8 cellular contexts compared by ENCODE assay signal in genomic region chr6:16511048-16511660, GRCh38.
DNase-seq lines count a peak whose midpoint lies in the region; ATAC-seq and TF ChIP-seq lines count a peak whose summit lies in the region.

No MANE protein-coding gene starts in this region.

- intact Hi-C loops in activated T-helper 1 cell treated with anti-CD3 and anti-CD28 coated beads, Interleukin-12 subunit alpha, Interleukin-12 subunit beta, Interleukin-2, Interleukin-4 antibody, amounts not matched to agents 30 ng/mL and 10 ng/mL and 1 ng/mL, durations not matched to agents 14 hours and 24 hours and 36 hours (cut with micrococcal nuclease): loop anchor here (1.0 to 10.0 kb wide), 6 partner anchors 69 to 444 kb away; no protein-coding TSS in a partner anchor
- intact Hi-C loops in gastrocnemius medialis (cut with DNase I; ENCODE audit: low total_unique reads): loop anchor here (1.0 to 10.0 kb wide), 4 partner anchors 136 to 454 kb away; no protein-coding TSS in a partner anchor

- no peak overlapping the region for H3K4me3 Mint-ChIP-seq in activated T-helper 1 cell treated with anti-CD3 and anti-CD28 coated beads, Interleukin-12 subunit alpha, Interleukin-12 subunit beta, Interleukin-2, Interleukin-4 antibody, amounts not matched to agents 30 ng/mL and 10 ng/mL and 1 ng/mL, durations not matched to agents 14 hours and 24 hours and 36 hours
- no peak overlapping the region for H3K4me3 Mint-ChIP-seq in glutamatergic neuron (ENCODE audit: unreplicated experiment)

- ATAC-seq in gastrocnemius medialis (peak; percentile 66 to 71), GM18505 (IDR thresholded peaks at IDR 0.05; ENCODE audit: unreplicated experiment) (no peak)

- no peaks in the 10 kb centered on the region for H3K27me3 Mint-ChIP-seq in activated T-helper 1 cell treated with anti-CD3 and anti-CD28 coated beads, Interleukin-12 subunit alpha, Interleukin-12 subunit beta, Interleukin-2, Interleukin-4 antibody, amounts not matched to agents 30 ng/mL and 10 ng/mL and 1 ng/mL, durations not matched to agents 14 hours and 24 hours and 36 hours (ENCODE audit: insufficient read depth)
- no peaks in the 10 kb centered on the region for H3K27me3 Mint-ChIP-seq in glutamatergic neuron (ENCODE audit: unreplicated experiment)

- H3K36me3 Mint-ChIP-seq in activated T-helper 1 cell treated with anti-CD3 and anti-CD28 coated beads, Interleukin-12 subunit alpha, Interleukin-12 subunit beta, Interleukin-2, Interleukin-4 antibody, amounts not matched to agents 30 ng/mL and 10 ng/mL and 1 ng/mL, durations not matched to agents 14 hours and 24 hours and 36 hours (ENCODE audit: low read depth): peaks cover 43% of the 10 kb centered on the region
- H3K36me3 Mint-ChIP-seq in glutamatergic neuron (ENCODE audit: unreplicated experiment): no peaks in the 10 kb centered on the region

- H3K9me3 ChIP-seq in gastrocnemius medialis: no peaks in the 10 kb centered on the region

- no peak overlapping the region for H3K4me3 ChIP-seq in gastrocnemius medialis

- no peaks in the 10 kb centered on the region for H3K27me3 ChIP-seq in gastrocnemius medialis

- peaks cover 43 to 50% of the 10 kb centered on the region in 2 donors for H3K4me1 ChIP-seq in gastrocnemius medialis

- H3K4me1 Mint-ChIP-seq in activated T-helper 1 cell treated with anti-CD3 and anti-CD28 coated beads, Interleukin-12 subunit alpha, Interleukin-12 subunit beta, Interleukin-2, Interleukin-4 antibody, amounts not matched to agents 30 ng/mL and 10 ng/mL and 1 ng/mL, durations not matched to agents 14 hours and 24 hours and 36 hours (ENCODE audit: low read depth): peaks cover 65% of the 10 kb centered on the region
- H3K4me1 Mint-ChIP-seq in glutamatergic neuron (ENCODE audit: low read depth, unreplicated experiment): peaks cover 9% of the 10 kb centered on the region

- peak; percentile 52 for TF ChIP-seq CTCF in glutamatergic neuron (IDR thresholded peaks at IDR 0.05; ENCODE audit: partially characterized antibody, unreplicated experiment)
- peak; percentile 40 to 71 (median 50) for TF ChIP-seq CTCF in gastrocnemius medialis (IDR thresholded peaks at IDR 0.05 in 4 of 5, conservative IDR thresholded peaks at IDR 0.05 in 1 of 5)

- H3K27ac Mint-ChIP-seq in activated T-helper 1 cell treated with anti-CD3 and anti-CD28 coated beads, Interleukin-12 subunit alpha, Interleukin-12 subunit beta, Interleukin-2, Interleukin-4 antibody, amounts not matched to agents 30 ng/mL and 10 ng/mL and 1 ng/mL, durations not matched to agents 14 hours and 24 hours and 36 hours: peak overlapping the region; percentile 70
- no peak overlapping the region for H3K27ac Mint-ChIP-seq in glutamatergic neuron (ENCODE audit: unreplicated experiment)

- H3K9me3 Mint-ChIP-seq in activated T-helper 1 cell treated with anti-CD3 and anti-CD28 coated beads, Interleukin-12 subunit alpha, Interleukin-12 subunit beta, Interleukin-2, Interleukin-4 antibody, amounts not matched to agents 30 ng/mL and 10 ng/mL and 1 ng/mL, durations not matched to agents 14 hours and 24 hours and 36 hours: no peaks in the 10 kb centered on the region
- no peaks in the 10 kb centered on the region for H3K9me3 Mint-ChIP-seq in glutamatergic neuron (ENCODE audit: unreplicated experiment)

- TF ChIP-seq POLR2A in gastrocnemius medialis (IDR thresholded peaks at IDR 0.05): no peak
- TF ChIP-seq POLR2A in GM18505 (IDR thresholded peaks at IDR 0.05; ENCODE audit: borderline replicate concordance, extremely low read depth, insufficient read depth, insufficient read length): no peak

- no peaks in the 10 kb centered on the region for H3K36me3 ChIP-seq in gastrocnemius medialis

- H3K27ac ChIP-seq in gastrocnemius medialis: no peak overlapping the region

- DNase-seq in NCI-H2196 (lab: John Stamatoyannopoulos, UW; ENCODE audit: unreplicated experiment): peak; percentile 8
- no peak for DNase-seq in NCI-H2196 treated with DMSO at 0.1 percent for 48 hours (lab: John Stamatoyannopoulos, UW; ENCODE audit: unreplicated experiment)
- peak; percentile 31 to 57 for DNase-seq in Kasumi-1 (lab: John Stamatoyannopoulos, UW)
- DNase-seq in activated T-helper 1 cell treated with anti-CD3 and anti-CD28 coated beads, Interleukin-12 subunit alpha, Interleukin-12 subunit beta, Interleukin-2, Interleukin-4 antibody, amounts not matched to agents 30 ng/mL and 10 ng/mL and 1 ng/mL, durations not matched to agents 14 hours and 24 hours and 36 hours (ENCODE audit: low spot score): no peak
- no peak for DNase-seq in glutamatergic neuron
- no peak for DNase-seq in gastrocnemius medialis
- DNase-seq in HuH-7.5 (ENCODE audit: low spot score): no peak

- in situ Hi-C loops in gastrocnemius medialis (cut with MboI; ENCODE audit: low sequenced_read_pairs in 4 of 4): loop anchor here (5.0 to 25.0 kb wide), 4 partner anchors 254 to 451 kb away; partner anchors contain the start of gene ATXN1 (in 2 of the 4)

Comparison
In these comparisons a context has a peak if more than half of its experiments do, and no peak if none do; other contexts are left out.
1. DNase-seq: peak in NCI-H2196 (single experiment) and Kasumi-1 (2 of 2); none in NCI-H2196 treated with DMSO at 0.1 percent for 48 hours (single experiment), activated T-helper 1 cell treated with anti-CD3 and anti-CD28 coated beads, Interleukin-12 subunit alpha, Interleukin-12 subunit beta, Interleukin-2, Interleukin-4 antibody, amounts not matched to agents 30 ng/mL and 10 ng/mL and 1 ng/mL, durations not matched to agents 14 hours and 24 hours and 36 hours (single experiment), glutamatergic neuron (single experiment), gastrocnemius medialis (0 of 2) and HuH-7.5 (single experiment).